ENCODE assay signal across 26 cellular contexts in the genomic region with DNA sequence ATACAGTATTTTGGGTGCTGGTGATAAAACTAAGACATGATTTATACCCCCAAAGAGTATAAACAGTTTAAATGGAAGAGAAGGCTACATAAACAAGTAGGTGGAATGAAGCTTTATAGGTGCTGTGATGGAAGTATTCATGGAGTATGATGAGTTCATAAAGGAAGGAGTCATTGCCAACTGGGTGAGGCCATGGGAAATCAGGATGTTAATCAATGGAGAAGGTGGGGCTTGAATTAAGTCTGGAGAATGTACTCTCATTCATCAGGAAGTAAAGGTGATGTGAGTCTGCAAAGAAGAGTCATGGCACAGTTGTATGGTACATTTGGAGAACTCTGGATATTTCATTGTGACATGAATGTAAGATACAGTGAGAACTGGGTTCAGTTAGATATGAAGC.
"Had no signal": no experiment of that assay in that cellular context is flagged by ENCODE, and none has a peak within 500 bp of the region (broad histone marks: within the 10 kb centered on the region; RNA-seq: fewer than 3 reads in every experiment).

No MANE protein-coding gene starts in this region.

- H3K4me1 ChIP-seq: ascending aorta, body of pancreas had no signal

- H3K9me3 Mint-ChIP-seq: activated CD4-positive, alpha-beta memory T cell treated with anti-CD3 and anti-CD28 coated beads, Interleukin-2, amount 10 ng/mL, durations not matched to agents 7 days and 5 days; activated CD4-positive, alpha-beta T cell treated with anti-CD3 and anti-CD28 coated beads, Interleukin-2, amount 10 ng/mL, durations not matched to agents 7 days and 5 days; activated T-cell treated with anti-CD3 and anti-CD28 coated beads, Interleukin-2, amount 50 U/mL, for 72 hours; activated T-helper 2 cell treated with anti-CD3 and anti-CD28 coated beads, Interferon-gamma antibody, Interleukin-2, Interleukin-4, amounts not matched to agents 10 μg/mL and 5 μg/mL and 100 μg/mL, durations not matched to agents 14 hours and 24 hours and 36 hours had no signal

- H3K9me3 ChIP-seq: ascending aorta, body of pancreas, SJCRH30, SK-N-SH had no signal

- H3K27ac ChIP-seq: ascending aorta, body of pancreas, cardiac muscle cell, SJCRH30, VCaP had no signal

- H3K27me3 Mint-ChIP-seq: activated CD4-positive, alpha-beta memory T cell treated with anti-CD3 and anti-CD28 coated beads, Interleukin-2, amount 10 ng/mL, durations not matched to agents 7 days and 5 days; activated CD4-positive, alpha-beta T cell treated with anti-CD3 and anti-CD28 coated beads, Interleukin-2, amount 10 ng/mL, durations not matched to agents 7 days and 5 days had no signal

- H3K4me3 Mint-ChIP-seq: activated CD4-positive, alpha-beta memory T cell treated with anti-CD3 and anti-CD28 coated beads, Interleukin-2, amount 10 ng/mL, durations not matched to agents 7 days and 5 days; activated CD4-positive, alpha-beta T cell treated with anti-CD3 and anti-CD28 coated beads, Interleukin-2, amount 10 ng/mL, durations not matched to agents 7 days and 5 days; activated T-cell treated with anti-CD3 and anti-CD28 coated beads, Interleukin-2, amount 50 U/mL, for 72 hours had no signal

- H3K36me3 ChIP-seq: ascending aorta, cardiac muscle cell, SJCRH30 had no signal

- ATAC-seq: activated T-cell treated with anti-CD3 and anti-CD28 coated beads, Interleukin-2, amount 50 U/mL, for 72 hours; body of pancreas; Right ventricle myocardium inferior had no signal

- H3K27me3 ChIP-seq: ascending aorta, body of pancreas, cardiac muscle cell, SJCRH30 had no signal

- DNase-seq: activated CD4-positive, alpha-beta memory T cell treated with anti-CD3 and anti-CD28 coated beads, Interleukin-2, amount 10 ng/mL, durations not matched to agents 7 days and 5 days; activated CD4-positive, alpha-beta T cell treated with anti-CD3 and anti-CD28 coated beads, Interleukin-2, amount 10 ng/mL, durations not matched to agents 7 days and 5 days; activated CD4-positive, CD25-positive, alpha-beta regulatory T cell; activated gamma-delta T cell treated with Interleukin-2 at 50 U/mL for 16 hours; activated naive CD4-positive, alpha-beta T cell treated with anti-CD3 and anti-CD28 coated beads, Interleukin-2, amount 50 U/mL, for 16 hours; activated T-cell treated with anti-CD3 and anti-CD28 coated beads for 4 hours; activated T-cell treated with anti-CD3 and anti-CD28 coated beads, Interleukin-2, amount 50 U/mL, for 72 hours; amniotic stem cell; body of pancreas; MM.1S; NCI-H1105; NCI-H1436; NCI-H1694 treated with DMSO at 0.1 percent for 48 hours; NCI-H2029 treated with DMSO at 0.1 percent for 48 hours; NCI-H345; NCI-H510A; NCI-H526 treated with DMSO at 0.1 percent for 48 hours; NCI-H82; SJCRH30; SK-N-SH; T-helper 1 cell had no signal

- H3K4me1 Mint-ChIP-seq: activated CD4-positive, alpha-beta memory T cell treated with anti-CD3 and anti-CD28 coated beads, Interleukin-2, amount 10 ng/mL, durations not matched to agents 7 days and 5 days; activated CD4-positive, alpha-beta T cell treated with anti-CD3 and anti-CD28 coated beads, Interleukin-2, amount 10 ng/mL, durations not matched to agents 7 days and 5 days had no signal

- H3K4me3 ChIP-seq: ascending aorta, body of pancreas, cardiac muscle cell, SJCRH30 had no signal

- H3K27ac Mint-ChIP-seq: activated CD4-positive, alpha-beta memory T cell treated with anti-CD3 and anti-CD28 coated beads, Interleukin-2, amount 10 ng/mL, durations not matched to agents 7 days and 5 days; activated CD4-positive, alpha-beta T cell treated with anti-CD3 and anti-CD28 coated beads, Interleukin-2, amount 10 ng/mL, durations not matched to agents 7 days and 5 days; activated T-cell treated with anti-CD3 and anti-CD28 coated beads, Interleukin-2, amount 50 U/mL, for 72 hours; activated T-helper 2 cell treated with anti-CD3 and anti-CD28 coated beads, Interferon-gamma antibody, Interleukin-2, Interleukin-4, amounts not matched to agents 10 μg/mL and 5 μg/mL and 100 μg/mL, durations not matched to agents 14 hours and 24 hours and 36 hours had no signal
